Comparison of ENCODE assay signal across 8 cellular contexts in the genomic region with DNA sequence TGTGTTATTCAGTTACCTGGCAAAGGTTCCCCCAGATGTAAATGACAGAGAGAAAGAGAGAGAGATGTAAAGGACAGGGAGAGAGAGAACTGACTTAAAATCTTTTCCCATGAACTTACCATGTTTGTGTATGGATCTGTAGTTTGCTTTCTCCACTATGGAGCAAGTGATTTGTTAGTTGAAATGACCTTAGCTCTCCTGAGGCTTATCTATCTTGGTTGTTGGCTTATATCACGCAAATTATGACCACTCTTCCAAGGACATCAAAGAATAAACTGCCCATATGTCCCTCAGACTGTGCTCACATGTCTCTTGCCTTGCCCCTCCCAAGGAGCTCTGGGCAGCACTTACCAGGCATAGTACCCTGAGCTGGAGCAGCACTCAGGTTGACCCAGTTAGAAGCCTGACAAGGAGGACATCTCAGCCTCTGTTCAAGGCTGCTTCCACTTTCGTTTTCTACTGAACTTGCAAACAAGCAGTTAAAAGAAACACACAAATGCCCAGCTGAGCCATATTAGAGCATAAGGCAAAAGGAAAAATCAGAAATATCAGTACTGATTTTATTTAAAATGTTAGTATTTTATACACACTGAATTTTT.
DNase-seq lines count a peak whose midpoint lies in the region; ATAC-seq, FAIRE-seq and TF ChIP-seq lines count a peak whose summit lies in the region.

No MANE protein-coding gene starts in this region.

- H3K36me3 Mint-ChIP-seq in glutamatergic neuron (ENCODE audit: unreplicated experiment) = no peaks in the 10 kb centered on the region

- no peaks in the 10 kb centered on the region; the same call in 1 of the 2 replicates for H3K27me3 ChIP-seq in GM06990 (replicated peaks; ENCODE audit: control insufficient read depth, insufficient read depth, low read length)

- no peak overlapping the region for H3K4me3 Mint-ChIP-seq in glutamatergic neuron (ENCODE audit: unreplicated experiment)

- H3K27ac Mint-ChIP-seq in glutamatergic neuron (ENCODE audit: unreplicated experiment) = no peak overlapping the region

- POLR2A ChIA-PET in HEK293T (lab: Yijun Ruan, JAX) = no interaction called here

- TF ChIP-seq CTCF in GM06990 (IDR thresholded peaks at IDR 0.05; ENCODE audit: insufficient read depth, low read length, poor library complexity, severe bottlenecking) = no peak
- no peak for TF ChIP-seq CTCF in glutamatergic neuron (IDR thresholded peaks at IDR 0.05; ENCODE audit: partially characterized antibody, unreplicated experiment)

- no peaks in the 10 kb centered on the region for H3K27me3 Mint-ChIP-seq in glutamatergic neuron (ENCODE audit: unreplicated experiment)

- peaks cover 11% of the 10 kb centered on the region for H3K4me1 Mint-ChIP-seq in glutamatergic neuron (ENCODE audit: low read depth, unreplicated experiment)

- H3K36me3 ChIP-seq in GM06990 (ENCODE audit: control insufficient read depth, insufficient read depth, low read length) = no peaks in the 10 kb centered on the region

- CTCF ChIA-PET in HEK293T (lab: Yijun Ruan, JAX) = no interaction called here

- DNase-seq in GM06990 (ENCODE audit: extremely low read depth, insufficient read length) (peak; percentile 15), HTR-8/SVneo (ENCODE audit: insufficient read length, low spot score) (peak; percentile 17), dedifferentiated amniotic fluid mesenchymal stem cell (ENCODE audit: extremely low spot score) (peak; percentile 19), glutamatergic neuron (no peak), kidney tubule cell (ENCODE audit: low spot score) (no peak), HEK293T (ENCODE audit: extremely low spot score) (no peak)

- H3K4me3 ChIP-seq in GM06990 (replicated peaks; ENCODE audit: low read depth, low read length) = peak overlapping the region; percentile 38

- ATAC-seq in GM21381 (IDR thresholded peaks at IDR 0.05; ENCODE audit: unreplicated experiment) = peak; percentile 89
- no peak for ATAC-seq in esophagus mucosa

- FAIRE-seq in HTR-8/SVneo (lab: Jason Lieb, UNC) = no peak

- no peaks in the 10 kb centered on the region for H3K9me3 Mint-ChIP-seq in glutamatergic neuron (ENCODE audit: unreplicated experiment)

TF ChIP-seq in HEK293T, 16 proteins besides CTCF, POLR2A, EP300 and RAD21:
- TF ChIP-seq TARDBP (IDR thresholded peaks at IDR 0.05) = no peak
- TF ChIP-seq FOXK2 (IDR thresholded peaks at IDR 0.05) = no peak
- TF ChIP-seq PKNOX1 (IDR thresholded peaks at IDR 0.05) = no peak
- no peak for TF ChIP-seq FOXM1 (IDR thresholded peaks at IDR 0.05; ENCODE audit: borderline replicate concordance)
- TF ChIP-seq ELF4 (IDR thresholded peaks at IDR 0.05) = no peak
- no peak for TF ChIP-seq CTBP1 (IDR thresholded peaks at IDR 0.05; ENCODE audit: borderline replicate concordance)
- TF ChIP-seq ARNT (IDR thresholded peaks at IDR 0.05) = no peak
- no peak for TF ChIP-seq ZNF384 (IDR thresholded peaks at IDR 0.05)
- TF ChIP-seq LEF1 (IDR thresholded peaks at IDR 0.05; ENCODE audit: borderline replicate concordance) = no peak
- TF ChIP-seq SP1 (IDR thresholded peaks at IDR 0.05) = no peak
- TF ChIP-seq HDGF (IDR thresholded peaks at IDR 0.05; ENCODE audit: borderline replicate concordance) = no peak
- TF ChIP-seq NFRKB (IDR thresholded peaks at IDR 0.05) = no peak
- TF ChIP-seq BHLHE40 (IDR thresholded peaks at IDR 0.05; ENCODE audit: borderline replicate concordance) = no peak
- no peak for TF ChIP-seq SUZ12 (IDR thresholded peaks at IDR 0.05)
- no peak for TF ChIP-seq L3MBTL2 (conservative IDR thresholded peaks at IDR 0.05)
- TF ChIP-seq FOXA1 (IDR thresholded peaks at IDR 0.05) = no peak
TF ChIP-seq in HEK293T: peak in this region for 0.

Comparison
In these comparisons a context has a peak if more than half of its experiments do, and no peak if none do; other contexts are left out.
1. DNase-seq: peak in GM06990 (single experiment), HTR-8/SVneo (single experiment) and dedifferentiated amniotic fluid mesenchymal stem cell (single experiment); none in glutamatergic neuron (single experiment), kidney tubule cell (single experiment) and HEK293T (single experiment).